28 cellular contexts compared by ENCODE assay signal in the genomic region with DNA sequence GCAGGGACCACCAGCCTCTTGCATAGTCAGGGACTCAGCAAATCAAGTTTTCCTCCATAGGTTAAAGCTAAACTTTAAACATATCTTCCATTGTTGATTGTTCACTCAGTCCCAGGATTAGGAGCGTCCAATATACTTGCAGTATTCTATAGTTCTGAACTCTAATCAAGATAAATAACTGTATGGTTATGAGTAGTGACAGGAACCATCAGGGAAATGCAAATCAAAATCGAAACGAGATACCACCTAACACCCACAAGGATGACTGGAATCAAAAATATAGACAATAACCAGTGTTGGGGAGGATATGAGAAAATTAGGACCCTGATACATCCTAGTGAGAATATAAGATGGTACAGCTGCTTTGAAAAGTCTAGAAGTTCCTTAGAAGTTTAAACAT.
"Had no signal": no experiment of that assay in that cellular context is flagged by ENCODE, and none has a peak within 500 bp of the region (broad histone marks: within the 10 kb centered on the region; RNA-seq: fewer than 3 reads in every experiment).

No MANE protein-coding gene starts in this region.

- H3K27ac Mint-ChIP-seq: activated CD4-positive, alpha-beta T cell treated with anti-CD3 and anti-CD28 coated beads for 36 hours; activated CD4-positive, alpha-beta T cell treated with anti-CD3 and anti-CD28 coated beads, Interleukin-2, amount 10 ng/mL, durations not matched to agents 7 days and 5 days; activated CD8-positive, alpha-beta T cell treated with anti-CD3 and anti-CD28 coated beads, Interleukin-2, amount 10 ng/mL, durations not matched to agents 7 days and 5 days; activated naive CD8-positive, alpha-beta T cell treated with anti-CD3 and anti-CD28 coated beads, Interleukin-2, amount 10 ng/mL, durations not matched to agents 7 days and 5 days; activated T-cell treated with anti-CD3 and anti-CD28 coated beads, Interleukin-2, amount 50 U/mL, for 24 hours; brain had no signal

- DNase-seq: activated CD4-positive, alpha-beta T cell treated with anti-CD3 and anti-CD28 coated beads for 36 hours; activated CD4-positive, alpha-beta T cell treated with anti-CD3 and anti-CD28 coated beads, Interleukin-2, amount 10 ng/mL, durations not matched to agents 7 days and 5 days; activated CD4-positive, alpha-beta T cell treated with anti-CD3 and anti-CD28 coated beads, Interleukin-2, amount 50 U/mL, for 48 hours; activated CD8-positive, alpha-beta T cell treated with anti-CD3 and anti-CD28 coated beads, Interleukin-2, amount 10 ng/mL, durations not matched to agents 7 days and 5 days; activated effector memory CD4-positive, alpha-beta T cell treated with anti-CD3 and anti-CD28 coated beads, Interleukin-2, amount 50 U/mL, for 16 hours; activated naive CD4-positive, alpha-beta T cell; activated naive CD4-positive, alpha-beta T cell treated with anti-CD3 and anti-CD28 coated beads, Interleukin-2, amount 50 U/mL, for 16 hours; activated naive CD8-positive, alpha-beta T cell treated with anti-CD3 and anti-CD28 coated beads, Interleukin-2, amount 10 ng/mL, durations not matched to agents 7 days and 5 days; activated T-cell treated with anti-CD3 and anti-CD28 coated beads, Interleukin-2, amount 50 U/mL, for 24 hours; adrenal gland; caudate nucleus; cerebellar nuclear complex; Kasumi-1; KG1; MG63; NCI-H1048; NCI-H1105 treated with DMSO at 0.1 percent for 48 hours; NCI-H1436; NCI-H1694 treated with DMSO at 0.1 percent for 48 hours; NCI-H2029; NCI-H345; NCI-H524 treated with DMSO at 0.1 percent for 48 hours; SHP77; SJCRH30; T1000; WERI-Rb-1 had no signal

- H3K36me3 Mint-ChIP-seq: brain had no signal

- H3K4me3 Mint-ChIP-seq: activated CD4-positive, alpha-beta T cell treated with anti-CD3 and anti-CD28 coated beads for 36 hours; activated CD4-positive, alpha-beta T cell treated with anti-CD3 and anti-CD28 coated beads, Interleukin-2, amount 10 ng/mL, durations not matched to agents 7 days and 5 days; activated CD8-positive, alpha-beta T cell treated with anti-CD3 and anti-CD28 coated beads, Interleukin-2, amount 10 ng/mL, durations not matched to agents 7 days and 5 days; activated naive CD8-positive, alpha-beta T cell treated with anti-CD3 and anti-CD28 coated beads, Interleukin-2, amount 10 ng/mL, durations not matched to agents 7 days and 5 days; activated T-cell treated with anti-CD3 and anti-CD28 coated beads, Interleukin-2, amount 50 U/mL, for 24 hours; brain had no signal

- ATAC-seq: activated CD4-positive, alpha-beta T cell treated with anti-CD3 and anti-CD28 coated beads for 36 hours; activated CD8-positive, alpha-beta T cell treated with anti-CD3 and anti-CD28 coated beads, Interleukin-2, amount 10 ng/mL, durations not matched to agents 7 days and 5 days; Panc1 had no signal

- H3K27me3 Mint-ChIP-seq: activated CD4-positive, alpha-beta T cell treated with anti-CD3 and anti-CD28 coated beads for 36 hours; activated CD4-positive, alpha-beta T cell treated with anti-CD3 and anti-CD28 coated beads, Interleukin-2, amount 10 ng/mL, durations not matched to agents 7 days and 5 days; activated naive CD8-positive, alpha-beta T cell treated with anti-CD3 and anti-CD28 coated beads, Interleukin-2, amount 10 ng/mL, durations not matched to agents 7 days and 5 days; activated T-cell treated with anti-CD3 and anti-CD28 coated beads, Interleukin-2, amount 50 U/mL, for 24 hours had no signal
